In the genomic region with DNA sequence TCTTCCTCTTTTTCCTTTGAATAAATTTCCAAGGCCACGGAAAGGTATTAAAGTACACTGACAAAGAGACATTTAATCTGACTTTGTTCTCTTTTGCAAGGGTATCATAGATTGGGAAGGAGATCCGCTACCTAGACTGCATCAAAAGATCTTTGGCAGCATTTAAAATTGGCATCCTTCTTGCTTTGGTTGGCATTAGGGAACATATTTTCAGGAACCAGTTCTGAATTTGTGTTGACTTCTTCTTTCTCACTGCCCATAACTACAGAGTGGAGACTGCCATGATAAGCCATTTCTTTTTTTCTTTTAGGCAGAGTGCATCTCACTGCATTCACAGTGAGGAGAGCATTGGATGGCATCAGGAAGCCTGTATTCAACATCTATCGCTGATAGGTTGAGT, we compare ENCODE assay signal across 9 cellular contexts.
A peak's percentile ranks its signal among the peaks of the same experiment; 100 is the strongest.
DNase-seq lines count a peak whose midpoint lies in the region; ATAC-seq, FAIRE-seq and TF ChIP-seq lines count a peak whose summit lies in the region.
"Had no signal": no experiment of that assay in that cellular context is flagged by ENCODE, and none has a peak within 500 bp of the region (broad histone marks: within the 10 kb centered on the region; RNA-seq: fewer than 3 reads in every experiment).

No MANE protein-coding gene starts in this region.

- H3K9me3 ChIP-seq in GM23248 (ENCODE audit: low read depth) (no peaks in the 10 kb centered on the region), astrocyte (ENCODE audit: insufficient read depth, low read depth, low read length) (no peaks in the 10 kb centered on the region), gastroesophageal sphincter (no peaks in the 10 kb centered on the region)

- H3K9me3 Mint-ChIP-seq in CD14-positive monocyte (peaks cover 0 to 1% (median 0%) of the 10 kb centered on the region in 7 donors), astrocyte (ENCODE audit: unreplicated experiment) (peaks cover 2% of the 10 kb centered on the region)
- no peaks in the 10 kb centered on the region for H3K9me3 Mint-ChIP-seq in natural killer cell treated with Interleukin-12 subunit alpha and Interleukin-12 subunit beta and Interleukin-15 and Interleukin-18, amount 100 ng/mL, for 72 hours

- no peaks in the 10 kb centered on the region for H4K20me1 ChIP-seq in GM23248 (ENCODE audit: insufficient read depth)
- H4K20me1 ChIP-seq in astrocyte (ENCODE audit: insufficient read depth, low read length) = no peaks in the 10 kb centered on the region

- H3K4me1 ChIP-seq in GM23248 (ENCODE audit: insufficient read depth) (peaks cover 19% of the 10 kb centered on the region), astrocyte (ENCODE audit: insufficient read depth, low read length) (no peaks in the 10 kb centered on the region), gastroesophageal sphincter (peaks cover 0 to 5% (median 0%) of the 10 kb centered on the region in 3 donors)

- H3K9me2 ChIP-seq in GM23248 (ENCODE audit: insufficient read depth) = no peaks in the 10 kb centered on the region

- peak overlapping the region; percentile 43 for H3K9ac ChIP-seq in GM23248
- H3K9ac ChIP-seq in astrocyte (ENCODE audit: low read length) = no peak overlapping the region

- H3K27me3 Mint-ChIP-seq in CD14-positive monocyte (ENCODE audit: low read depth in 3 of 3) (peaks cover 0 to 3% (median 0%) of the 10 kb centered on the region in 3 donors), astrocyte (ENCODE audit: low read depth, unreplicated experiment) (no peaks in the 10 kb centered on the region)
- no peaks in the 10 kb centered on the region for H3K27me3 Mint-ChIP-seq in natural killer cell treated with Interleukin-12 subunit alpha and Interleukin-12 subunit beta and Interleukin-15 and Interleukin-18, amount 100 ng/mL, for 72 hours

- no peak for TF ChIP-seq EP300 in gastroesophageal sphincter (IDR thresholded peaks at IDR 0.05)

- no peak for FAIRE-seq in astrocyte (lab: Jason Lieb, UNC)

- no peak for TF ChIP-seq POLR2A in gastroesophageal sphincter (IDR thresholded peaks at IDR 0.05)

- H3K4me3 Mint-ChIP-seq in CD14-positive monocyte (peak overlapping the region in 1 of 2 donors; percentile 76), astrocyte (ENCODE audit: unreplicated experiment) (no peak overlapping the region)
- no peak overlapping the region for H3K4me3 Mint-ChIP-seq in natural killer cell treated with Interleukin-12 subunit alpha and Interleukin-12 subunit beta and Interleukin-15 and Interleukin-18, amount 100 ng/mL, for 72 hours

- H3K4me3 ChIP-seq in GM23248 = peak overlapping the region; percentile 53
- no peak overlapping the region for H3K4me3 ChIP-seq in astrocyte (ENCODE audit: insufficient read depth, low read depth, low read length)
- no peak overlapping the region for H3K4me3 ChIP-seq in gastroesophageal sphincter

- WGBS in GM23248 (ENCODE audit: low coverage in 1 of 2, low lambda C conversion rate in 2 of 2, missing lambda C conversion rate in 2 of 2), 2 experiments = 47 to 70% methylated on average over 3 of the region's 3 CpGs
- WGBS in gastroesophageal sphincter (ENCODE audit: low coverage in 1 of 2), 2 donors = 87 to 89% methylated on average over 3 of the region's 3 CpGs

- in situ Hi-C loops in GM23248 (cut with MboI) = no loop called here

- no peak for TF ChIP-seq CTCF in CD14-positive monocyte (IDR thresholded peaks at IDR 0.05)
- TF ChIP-seq CTCF in astrocyte (IDR thresholded peaks at IDR 0.05; ENCODE audit: insufficient read depth, low read depth, low read length) = no peak
- no peak for TF ChIP-seq CTCF in gastroesophageal sphincter (IDR thresholded peaks at IDR 0.05)

- peak overlapping the region; percentile 66 for H2AFZ ChIP-seq in GM23248
- no peak overlapping the region for H2AFZ ChIP-seq in astrocyte (ENCODE audit: low read depth, low read length)

- H3K79me2 ChIP-seq in GM23248 (ENCODE audit: insufficient read depth) = peaks cover 95% of the 10 kb centered on the region
- peaks cover 3% of the 10 kb centered on the region for H3K79me2 ChIP-seq in astrocyte (ENCODE audit: insufficient read depth, low read length)

- H3K36me3 Mint-ChIP-seq in CD14-positive monocyte (peaks cover 4 to 11% of the 10 kb centered on the region in 2 donors), astrocyte (ENCODE audit: low read depth, unreplicated experiment) (no peaks in the 10 kb centered on the region)
- H3K36me3 Mint-ChIP-seq in natural killer cell treated with Interleukin-12 subunit alpha and Interleukin-12 subunit beta and Interleukin-15 and Interleukin-18, amount 100 ng/mL, for 72 hours = peaks cover 18% of the 10 kb centered on the region

- H3K27me3 ChIP-seq in GM23248 (replicated peaks; ENCODE audit: insufficient read depth) = no peaks in the 10 kb centered on the region
- H3K27me3 ChIP-seq in astrocyte (ENCODE audit: insufficient read depth, low read length) = no peaks in the 10 kb centered on the region
- no peaks in the 10 kb centered on the region for H3K27me3 ChIP-seq in gastroesophageal sphincter

- H3K4me1 Mint-ChIP-seq in CD14-positive monocyte = peaks cover 38% of the 10 kb centered on the region
- H3K4me1 Mint-ChIP-seq in astrocyte (ENCODE audit: low read depth, unreplicated experiment) = peaks cover 2% of the 10 kb centered on the region
- peaks cover 69 to 80% of the 10 kb centered on the region in 2 donors for H3K4me1 Mint-ChIP-seq in natural killer cell treated with Interleukin-12 subunit alpha and Interleukin-12 subunit beta and Interleukin-15 and Interleukin-18, amount 100 ng/mL, for 72 hours (ENCODE audit: low read depth in 2 of 2)

- H3K27ac Mint-ChIP-seq in CD14-positive monocyte = peak overlapping the region; percentile 83 to 94 (median 89)
- H3K27ac Mint-ChIP-seq in astrocyte (ENCODE audit: unreplicated experiment) = no peak overlapping the region
- peak overlapping the region; percentile 92 to 98 for H3K27ac Mint-ChIP-seq in natural killer cell treated with Interleukin-12 subunit alpha and Interleukin-12 subunit beta and Interleukin-15 and Interleukin-18, amount 100 ng/mL, for 72 hours

- no peak for ATAC-seq in natural killer cell treated with Interleukin-12 subunit alpha and Interleukin-12 subunit beta and Interleukin-15 and Interleukin-18, amount 100 ng/mL, for 72 hours
- ATAC-seq in HG02970 (IDR thresholded peaks at IDR 0.05; ENCODE audit: low FRiP score, unreplicated experiment) = no peak
- no peak for ATAC-seq in HG03460 (IDR thresholded peaks at IDR 0.05; ENCODE audit: unreplicated experiment)
- no peak for ATAC-seq in gastroesophageal sphincter

- peaks cover 27% of the 10 kb centered on the region for H3F3A ChIP-seq in GM23248 (ENCODE audit: insufficient read depth)

- intact Hi-C loops in CD14-positive monocyte (cut with micrococcal nuclease) = loop anchor here in 1 of 2 donors (5.0 to 10.0 kb wide), 2 partner anchors 46 to 78 kb away; no protein-coding TSS in a partner anchor

- no peak for DNase-seq in CD14-positive monocyte (ENCODE audit: low spot score)
- no peak for DNase-seq in GM23248
- no peak for DNase-seq in astrocyte (ENCODE audit: low read depth)
- DNase-seq in natural killer cell treated with Interleukin-12 subunit alpha and Interleukin-12 subunit beta and Interleukin-15 and Interleukin-18, amount 100 ng/mL, for 72 hours (ENCODE audit: low spot score) = no peak
- no peak for DNase-seq in EL
- DNase-seq: activated T-cell treated with anti-CD3 and anti-CD28 coated beads, Interleukin-2, amount 50 U/mL, for 48 hours had no signal

- peak overlapping the region; percentile 61 for H3K27ac ChIP-seq in GM23248
- no peak overlapping the region for H3K27ac ChIP-seq in astrocyte (ENCODE audit: low read depth, low read length)
- H3K27ac ChIP-seq in gastroesophageal sphincter = no peak overlapping the region

- no peaks in the 10 kb centered on the region for H3K36me3 ChIP-seq in GM23248 (ENCODE audit: low read depth)
- no peaks in the 10 kb centered on the region for H3K36me3 ChIP-seq in astrocyte (ENCODE audit: insufficient read depth, low read length)
- no peaks in the 10 kb centered on the region for H3K36me3 ChIP-seq in gastroesophageal sphincter

- H3K4me2 ChIP-seq in GM23248 (ENCODE audit: unreplicated experiment) (peak overlapping the region; percentile 73), astrocyte (ENCODE audit: low read length) (peak overlapping the region; percentile 4)
